In genomic region chr10:127267442-127267841, GRCh38 we compare ENCODE assay signal across 20 cellular contexts.
"Had no signal": no experiment of that assay in that cellular context is flagged by ENCODE, and none has a peak within 500 bp of the region (broad histone marks: within the 10 kb centered on the region; RNA-seq: fewer than 3 reads in every experiment).

No MANE protein-coding gene starts in this region.

- H3K36me3 Mint-ChIP-seq: naive thymus-derived CD4-positive, alpha-beta T cell; stimulated activated effector memory CD8-positive, alpha-beta T cell treated with anti-CD3 and anti-CD28 coated beads, Interleukin-12 subunit alpha, Interleukin-12 subunit beta, amount 100 ng/mL, for 72 hours had no signal

- H3K4me3 Mint-ChIP-seq: effector memory CD8-positive, alpha-beta T cell; naive thymus-derived CD4-positive, alpha-beta T cell; nephron; neural progenitor cell; stimulated activated effector memory CD8-positive, alpha-beta T cell treated with anti-CD3 and anti-CD28 coated beads, Interleukin-12 subunit alpha, Interleukin-12 subunit beta, amount 100 ng/mL, for 72 hours; type B pancreatic cell had no signal

- H3K27ac Mint-ChIP-seq: effector memory CD8-positive, alpha-beta T cell; naive thymus-derived CD4-positive, alpha-beta T cell; nephron; neural progenitor cell; stimulated activated effector memory CD8-positive, alpha-beta T cell treated with anti-CD3 and anti-CD28 coated beads, Interleukin-12 subunit alpha, Interleukin-12 subunit beta, amount 100 ng/mL, for 72 hours; type B pancreatic cell had no signal

- ATAC-seq: effector memory CD8-positive, alpha-beta T cell; gastrocnemius medialis; left lobe of liver; naive thymus-derived CD4-positive, alpha-beta T cell; sciatic nerve; stimulated activated effector memory CD8-positive, alpha-beta T cell treated with anti-CD3 and anti-CD28 coated beads, Interleukin-12 subunit alpha, Interleukin-12 subunit beta, amount 100 ng/mL, for 72 hours had no signal

- DNase-seq: cortex of kidney; effector memory CD8-positive, alpha-beta T cell; gastrocnemius medialis; head of caudate nucleus; kidney; mesenchymal stem cell; midbrain; naive thymus-derived CD4-positive, alpha-beta T cell; stimulated activated CD4-positive, alpha-beta T cell treated with anti-CD3 and anti-CD28 coated beads, Interleukin-12 subunit alpha, Interleukin-12 subunit beta, amount 100 ng/mL, for 4 hours; stimulated activated CD4-positive, alpha-beta T cell treated with anti-CD3 and anti-CD28 coated beads, Interleukin-1b, Interleukin-23, amount 100 ng/mL, for 48 hours; stimulated activated CD4-positive, alpha-beta T cell treated with anti-CD3 and anti-CD28 coated beads, Interleukin-4, amount 100 ng/mL, for 1 hour; stimulated activated naive CD4-positive, alpha-beta T cell treated with Interleukin-2 at 50 U/mL for 16 hours; stomach; tibial artery had no signal

- H3K27me3 Mint-ChIP-seq: type B pancreatic cell had no signal

- H3K4me1 Mint-ChIP-seq: naive thymus-derived CD4-positive, alpha-beta T cell; nephron; stimulated activated effector memory CD8-positive, alpha-beta T cell treated with anti-CD3 and anti-CD28 coated beads, Interleukin-12 subunit alpha, Interleukin-12 subunit beta, amount 100 ng/mL, for 72 hours had no signal

- H3K9me3 Mint-ChIP-seq: nephron, type B pancreatic cell had no signal
